ENCODE assay signal across 32 cellular contexts in the genomic region with DNA sequence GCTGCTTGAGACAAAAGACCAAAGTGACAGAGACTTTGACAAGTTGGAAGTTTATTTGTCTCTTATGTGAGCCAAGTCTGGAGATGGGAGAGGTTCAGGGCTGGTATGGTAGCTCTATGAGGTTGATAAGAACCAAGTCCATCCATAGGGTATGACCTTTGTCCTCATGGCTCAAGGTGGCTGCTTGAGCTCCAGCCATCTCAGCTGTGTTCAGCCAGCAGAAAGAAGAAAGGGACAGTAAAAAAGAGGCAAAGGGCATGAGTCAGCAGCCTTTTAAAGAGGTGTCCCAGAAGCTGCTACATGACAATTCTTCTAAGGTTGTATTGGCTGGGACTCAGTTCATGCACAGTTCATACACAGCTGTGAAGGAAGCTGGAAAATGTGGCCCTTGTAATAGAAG.
"Had no signal": no experiment of that assay in that cellular context is flagged by ENCODE, and none has a peak within 500 bp of the region (broad histone marks: within the 10 kb centered on the region; RNA-seq: fewer than 3 reads in every experiment).

No MANE protein-coding gene starts in this region.

- H3K36me3 Mint-ChIP-seq: immature natural killer cell; naive thymus-derived CD8-positive, alpha-beta T cell; stimulated activated memory B cell treated with anti-CD40 and anti-IgM and Interleukin-4, amounts not matched to agents 10 μg/mL and 1 μg/mL and 100 μg/mL, for 72 hours had no signal

- H3K4me3 Mint-ChIP-seq: immature natural killer cell; naive thymus-derived CD8-positive, alpha-beta T cell; nephron; neural crest cell; stimulated activated memory B cell treated with anti-CD40 and anti-IgM and Interleukin-4, amounts not matched to agents 10 μg/mL and 1 μg/mL and 100 μg/mL, for 72 hours had no signal

- H3K27ac Mint-ChIP-seq: immature natural killer cell; naive thymus-derived CD8-positive, alpha-beta T cell; nephron; stimulated activated memory B cell treated with anti-CD40 and anti-IgM and Interleukin-4, amounts not matched to agents 10 μg/mL and 1 μg/mL and 100 μg/mL, for 72 hours had no signal

- H3K4me1 Mint-ChIP-seq: immature natural killer cell; naive thymus-derived CD8-positive, alpha-beta T cell; nephron; neural crest cell had no signal

- H3K9me3 Mint-ChIP-seq: immature natural killer cell; nephron; neural crest cell; stimulated activated memory B cell treated with anti-CD40 and anti-IgM and Interleukin-4, amounts not matched to agents 10 μg/mL and 1 μg/mL and 100 μg/mL, for 72 hours had no signal

- H3K4me1 ChIP-seq: left lung, lower lobe of right lung, pancreas, prostate gland, sigmoid colon, spleen, stomach, testis, thyroid gland, upper lobe of right lung had no signal

- H3K36me3 ChIP-seq: left lung, lower lobe of right lung, pancreas, prostate gland, sigmoid colon, spleen, stomach, thyroid gland, upper lobe of right lung had no signal

- ATAC-seq: left colon; left lung; lower lobe of right lung; naive thymus-derived CD8-positive, alpha-beta T cell; pancreas; right cardiac atrium; stimulated activated memory B cell treated with anti-CD40 and anti-IgM and Interleukin-4, amounts not matched to agents 10 μg/mL and 1 μg/mL and 100 μg/mL, for 72 hours; upper lobe of right lung had no signal

- H3K9me3 ChIP-seq: left lung, lower lobe of right lung, pancreas, prostate gland, stomach, testis, thyroid gland, upper lobe of right lung had no signal

- H3K4me3 ChIP-seq: left lung, lower lobe of right lung, pancreas, prostate gland, sigmoid colon, spleen, stomach, testis, thyroid gland, upper lobe of right lung had no signal

- H3K27me3 ChIP-seq: testis, thyroid gland had no signal

- DNase-seq: hypothalamus; immature natural killer cell; kidney; left colon; left lung; lower lobe of right lung; mammary epithelial cell; mesenchymal stem cell; naive thymus-derived CD8-positive, alpha-beta T cell; nucleus accumbens; pancreas; retina; right cardiac atrium; sigmoid colon; small intestine; spleen; stimulated activated CD4-positive, alpha-beta T cell treated with anti-CD3 and anti-CD28 coated beads, Interleukin-1b, Interleukin-23, amount 100 ng/mL, for 48 hours; stimulated activated CD4-positive, alpha-beta T cell treated with anti-CD3 and anti-CD28 coated beads, Interleukin-2, amount 100 ng/mL, for 48 hours; stimulated activated CD4-positive, alpha-beta T cell treated with anti-CD3 and anti-CD28 coated beads, Interleukin-4, amount 100 ng/mL, for 4 hours; stimulated activated CD8-positive, alpha-beta memory T cell treated with anti-CD3 and anti-CD28 coated beads, Interleukin-4, amount 100 ng/mL, for 48 hours; stimulated activated naive CD4-positive, alpha-beta T cell treated with Interleukin-2 at 50 U/mL for 16 hours; stomach; testis; thyroid gland; trophoblast cell; upper lobe of right lung had no signal

- FAIRE-seq: islet of Langerhans, kidney, pancreas, small intestine, urothelium cell line had no signal

- H3K27ac ChIP-seq: left lung, lower lobe of right lung, pancreas, prostate gland, sigmoid colon, spleen, stomach, testis, thyroid gland, upper lobe of right lung had no signal
